ENCODE assay signal across 26 cellular contexts in genomic region chr13:94214979-94215378, GRCh38.
"Had no signal": no experiment of that assay in that cellular context is flagged by ENCODE, and none has a peak within 500 bp of the region (broad histone marks: within the 10 kb centered on the region; RNA-seq: fewer than 3 reads in every experiment).

No MANE protein-coding gene starts in this region.

- ATAC-seq: mucosa of descending colon; naive thymus-derived CD4-positive, alpha-beta T cell; natural killer cell treated with Interleukin-12 subunit alpha and Interleukin-12 subunit beta and Interleukin-15 and Interleukin-18, amount 100 ng/mL, for 72 hours; pancreas; psoas muscle; sciatic nerve; stimulated activated naive B cell treated with anti-CD40 and anti-IgM and Interleukin-4, amounts not matched to agents 10 μg/mL and 1 μg/mL and 100 μg/mL, for 72 hours; stimulated activated naive CD8-positive, alpha-beta T cell treated with anti-CD3 and anti-CD28 coated beads, Interleukin-15, Interleukin-2, amounts not matched to agents 100 U/mL and 50 U/mL, for 24 hours had no signal

- H3K36me3 ChIP-seq: left ventricle myocardium inferior, pancreas, right atrium auricular region, stomach, thyroid gland, transverse colon, upper lobe of left lung, vagina had no signal

- H3K79me2 ChIP-seq: hepatocyte had no signal

- DNase-seq: islet precursor cell; left ventricle myocardium inferior; mesendoderm; midbrain; mucosa of descending colon; naive thymus-derived CD4-positive, alpha-beta T cell; pancreas; psoas muscle; stimulated activated CD4-positive, alpha-beta T cell treated with anti-CD3 and anti-CD28 coated beads, Interleukin-12 subunit alpha, Interleukin-12 subunit beta, amount 100 ng/mL, for 4 hours; stimulated activated CD4-positive, alpha-beta T cell treated with anti-CD3 and anti-CD28 coated beads, Interleukin-15, amount 100 ng/mL, for 24 hours; stimulated activated CD4-positive, alpha-beta T cell treated with anti-CD3 and anti-CD28 coated beads, Interleukin-2, amount 100 ng/mL, for 24 hours; stimulated activated CD4-positive, alpha-beta T cell treated with anti-CD3 and anti-CD28 coated beads, Interleukin-4, amount 100 ng/mL, for 1 hour; stimulated activated naive B cell treated with anti-CD40 and anti-IgM and Interleukin-4, amounts not matched to agents 10 μg/mL and 1 μg/mL and 100 μg/mL, for 72 hours; stimulated activated naive CD8-positive, alpha-beta T cell treated with anti-CD3 and anti-CD28 coated beads, Interleukin-15, Interleukin-2, amounts not matched to agents 100 U/mL and 50 U/mL, for 24 hours; stomach; testis; thyroid gland; transverse colon; upper lobe of left lung had no signal

- H3K9me3 ChIP-seq: left ventricle myocardium inferior, mucosa of descending colon, pancreas, psoas muscle, right atrium auricular region, stomach, testis, thyroid gland, transverse colon, upper lobe of left lung, vagina had no signal

- H3K27ac ChIP-seq: hepatocyte, left ventricle myocardium inferior, pancreas, psoas muscle, right atrium auricular region, skin epidermis, stomach, testis, thyroid gland, transverse colon, upper lobe of left lung, vagina had no signal

- H3K4me3 ChIP-seq: hepatocyte, left ventricle myocardium inferior, lung, mucosa of descending colon, pancreas, psoas muscle, right atrium auricular region, skin epidermis, stomach, testis, thyroid gland, transverse colon, upper lobe of left lung, vagina had no signal

- H2AFZ ChIP-seq: hepatocyte had no signal

- H3K4me1 ChIP-seq: left ventricle myocardium inferior, pancreas, psoas muscle, right atrium auricular region, stomach, testis, transverse colon, upper lobe of left lung had no signal

- H3K27me3 ChIP-seq: hepatocyte, pancreas, right atrium auricular region, stomach, testis, thyroid gland, transverse colon, upper lobe of left lung, vagina had no signal

- H3K4me2 ChIP-seq: hepatocyte had no signal

- FAIRE-seq: pancreas had no signal
